Comparison of ENCODE assay signal across 9 cellular contexts in the genomic region with DNA sequence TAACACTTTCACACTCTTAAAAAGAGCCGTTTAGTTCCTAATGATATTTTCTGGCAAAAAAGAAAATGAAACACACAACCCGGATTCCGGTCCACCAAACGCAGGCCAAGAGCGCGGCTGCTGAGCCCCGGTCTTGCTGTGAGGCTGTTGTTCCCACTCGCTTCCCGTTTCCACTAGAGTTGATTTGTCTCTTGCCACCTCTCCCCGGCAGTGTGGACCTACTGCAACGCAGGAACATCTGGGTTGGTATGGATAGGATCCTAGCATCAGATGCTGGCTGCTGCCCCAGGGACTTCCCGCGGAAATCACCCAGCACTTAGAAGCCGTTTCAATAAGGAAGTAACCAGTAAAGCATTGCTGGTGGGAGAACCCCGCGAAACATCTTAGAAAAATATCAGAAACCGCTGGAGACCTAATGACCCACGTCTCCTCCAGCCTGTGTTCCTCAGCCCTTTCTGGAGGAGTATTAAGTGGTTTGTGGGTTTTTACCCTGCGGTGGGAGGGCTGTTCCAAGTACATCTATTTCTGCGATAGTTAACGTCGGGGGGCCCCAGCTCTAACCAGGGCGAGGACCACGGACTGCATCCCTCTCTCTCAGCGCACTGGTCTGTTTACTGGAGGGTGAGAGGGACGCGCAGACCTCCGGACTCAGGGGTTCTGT. TPM values are rescaled to one million over a fixed set of nuclear protein-coding genes. Genes with fewer than 3 reads are reported as not detected.
A peak's percentile ranks its signal among the peaks of the same experiment; 100 is the strongest.
DNase-seq lines count a peak whose midpoint lies in the region; ATAC-seq and FAIRE-seq lines count a peak whose summit lies in the region.
"Had no signal": no experiment of that assay in that cellular context is flagged by ENCODE, and none has a peak within 500 bp of the region (broad histone marks: within the 10 kb centered on the region; RNA-seq: fewer than 3 reads in every experiment).

No MANE protein-coding gene starts in this region.

- no peaks in the 10 kb centered on the region for H3K27me3 ChIP-seq in right cardiac atrium (ENCODE audit: control insufficient read depth, insufficient read depth)

- FAIRE-seq in RCC 7860 (lab: Jason Lieb, UNC), result peak; percentile 53
- FAIRE-seq: A204.1 had no signal

- 4% methylated on average over 28 of the region's 28 CpGs for WGBS in right cardiac atrium

- intact Hi-C loops in right cardiac atrium (cut with DNase I), result no loop called here
- intact Hi-C loops in sciatic nerve (cut with DNase I), result no loop called here

- H3K27ac ChIP-seq in right cardiac atrium (ENCODE audit: low read length), result no peak overlapping the region

- ATAC-seq in HG03025 (IDR thresholded peaks at IDR 0.05; ENCODE audit: low FRiP score, unreplicated experiment) (peak; percentile 60), right cardiac atrium (peak in 1 of 2 donors; percentile 58), sciatic nerve (peak; percentile 60)

- DNase-seq in DMS53 (lab: John Stamatoyannopoulos, UW) (peak; percentile 31), DMS53 treated with DMSO at 0.1 percent for 48 hours (lab: John Stamatoyannopoulos, UW; ENCODE audit: unreplicated experiment) (no peak), RCC 7860 (ENCODE audit: low spot score) (peak; percentile 50), right cardiac atrium (peak in 2 of 3 donors; percentile 57 to 63), sciatic nerve (ENCODE audit: low spot score) (no peak), epidermal melanocyte (ENCODE audit: insufficient read length, low spot score) (no peak)
- DNase-seq in activated naive CD4-positive, alpha-beta T cell treated with anti-CD3 and anti-CD28 coated beads, Interleukin-2, amount 50 U/mL, for 16 hours, result peak; percentile 66

- H3K9me3 ChIP-seq in right cardiac atrium (ENCODE audit: control insufficient read depth, low read length), result no peaks in the 10 kb centered on the region

- H3K4me3 ChIP-seq in right cardiac atrium (ENCODE audit: low read length), result peak overlapping the region; percentile 58

- no peaks in the 10 kb centered on the region for H3K4me1 ChIP-seq in right cardiac atrium (ENCODE audit: control insufficient read depth, insufficient read depth, low read length)

RNA-seq across cellular contexts. Expression of a gene that starts 0.9 kb away (rescaled TPM):
- total RNA-seq in right cardiac atrium (1 to 10 TPM; 3.6 to 6.9 (median 5.1) TPM), sciatic nerve (50.7 TPM)
- polyA plus RNA-seq in right cardiac atrium, result 0.86 TPM

Comparison
In these comparisons a context has a peak if more than half of its experiments do, and no peak if none do; other contexts are left out.
1. DNase-seq: peak in DMS53 (single experiment), RCC 7860 (single experiment), activated naive CD4-positive, alpha-beta T cell treated with anti-CD3 and anti-CD28 coated beads, Interleukin-2, amount 50 U/mL, for 16 hours (single experiment) and right cardiac atrium (2 of 3); none in DMS53 treated with DMSO at 0.1 percent for 48 hours (single experiment), sciatic nerve (single experiment) and epidermal melanocyte (single experiment).